Comparison of ENCODE assay signal across 1 cellular context in the genomic region with DNA sequence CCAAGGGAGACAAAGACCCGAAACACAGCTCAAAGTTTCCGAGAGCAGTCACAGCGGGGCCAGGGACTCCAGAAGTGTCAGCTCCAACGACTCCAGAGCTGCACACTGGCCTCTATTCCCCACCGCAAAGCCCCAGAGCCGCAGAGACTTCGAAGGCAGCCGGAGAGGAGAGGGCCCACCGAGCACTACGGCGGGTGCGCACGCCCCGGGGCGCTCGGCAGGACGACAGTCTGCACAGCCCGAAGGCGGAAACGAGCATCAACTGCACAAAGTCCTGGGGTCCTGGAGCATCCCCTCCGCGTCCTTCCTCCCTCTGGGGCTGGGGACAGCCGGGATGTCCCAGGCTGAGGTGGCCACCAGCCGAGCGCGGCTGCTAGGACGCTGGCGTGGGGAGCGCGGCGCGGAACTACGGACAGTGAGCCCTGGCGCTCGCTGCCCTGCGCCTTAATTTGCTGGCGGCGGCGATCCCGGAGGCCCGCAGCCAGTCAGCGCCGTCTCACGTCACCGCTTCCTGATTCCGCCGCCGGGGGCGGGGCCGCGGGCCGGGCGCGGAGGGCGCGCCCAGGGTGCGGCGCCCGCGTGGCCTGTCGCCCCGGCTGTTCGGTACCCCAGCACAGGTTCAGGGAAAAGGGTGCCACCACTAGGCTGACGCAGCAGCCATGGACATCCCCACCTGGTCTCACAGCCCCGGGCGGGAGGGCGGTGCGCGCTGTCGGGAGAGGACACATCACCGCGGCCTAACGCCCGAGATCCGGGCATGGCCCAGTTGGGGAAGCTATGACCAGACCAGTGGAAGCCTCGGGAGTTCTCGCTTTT.
A peak's percentile ranks its signal among the peaks of the same experiment; 100 is the strongest.
TF ChIP-seq lines count a peak whose summit lies in the region.

A gene with protein sequence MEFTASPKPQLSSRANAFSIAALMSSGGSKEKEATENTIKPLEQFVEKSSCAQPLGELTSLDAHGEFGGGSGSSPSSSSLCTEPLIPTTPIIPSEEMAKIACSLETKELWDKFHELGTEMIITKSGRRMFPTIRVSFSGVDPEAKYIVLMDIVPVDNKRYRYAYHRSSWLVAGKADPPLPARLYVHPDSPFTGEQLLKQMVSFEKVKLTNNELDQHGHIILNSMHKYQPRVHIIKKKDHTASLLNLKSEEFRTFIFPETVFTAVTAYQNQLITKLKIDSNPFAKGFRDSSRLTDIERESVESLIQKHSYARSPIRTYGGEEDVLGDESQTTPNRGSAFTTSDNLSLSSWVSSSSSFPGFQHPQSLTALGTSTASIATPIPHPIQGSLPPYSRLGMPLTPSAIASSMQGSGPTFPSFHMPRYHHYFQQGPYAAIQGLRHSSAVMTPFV (minus strand): TSS at position 421 of the 816 bp plus-strand sequence. CDS start 480 bp downstream, outside the sequence.

TF ChIP-seq in H1, 55 proteins besides CTCF, POLR2A, EP300 and RAD21:
- TF ChIP-seq, protein P1, sequence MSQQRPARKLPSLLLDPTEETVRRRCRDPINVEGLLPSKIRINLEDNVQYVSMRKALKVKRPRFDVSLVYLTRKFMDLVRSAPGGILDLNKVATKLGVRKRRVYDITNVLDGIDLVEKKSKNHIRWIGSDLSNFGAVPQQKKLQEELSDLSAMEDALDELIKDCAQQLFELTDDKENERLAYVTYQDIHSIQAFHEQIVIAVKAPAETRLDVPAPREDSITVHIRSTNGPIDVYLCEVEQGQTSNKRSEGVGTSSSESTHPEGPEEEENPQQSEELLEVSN (IDR thresholded peaks at IDR 0.05) = peak; percentile 45; the same call in 1 of the 2 replicates
- TF ChIP-seq TCF12 (IDR thresholded peaks at IDR 0.05; ENCODE audit: low read depth, low read length) (no peak), SUZ12 (IDR thresholded peaks at IDR 0.05; ENCODE audit: low read length) (peak; percentile 92), KDM4A (IDR thresholded peaks at IDR 0.05; ENCODE audit: low read depth, low read length, severe bottlenecking) (peak; percentile 96), SIX5 (IDR thresholded peaks at IDR 0.05; ENCODE audit: low read depth, low read length) (no peak), EZH2 (IDR thresholded peaks at IDR 0.05; ENCODE audit: low read depth, low read length, severe bottlenecking) (peak; percentile 84), CHD1 (IDR thresholded peaks at IDR 0.05; ENCODE audit: low read depth, low read length) (no peak), TBP (IDR thresholded peaks at IDR 0.05; ENCODE audit: low read depth, low read length) (no peak), JUND (IDR thresholded peaks at IDR 0.05; ENCODE audit: low read length) (no peak), CTBP2 (IDR thresholded peaks at IDR 0.05; ENCODE audit: borderline replicate concordance, insufficient read depth, insufficient read length, low read length) (no peak), TAF1 (IDR thresholded peaks at IDR 0.05; ENCODE audit: low read depth, low read length) (0 out of 2 replicates have a peak, but pooled peaks have one; percentile 31), BACH1 (IDR thresholded peaks at IDR 0.05; ENCODE audit: low read length) (no peak), CREB1 (IDR thresholded peaks at IDR 0.05) (no peak), ASH2L (IDR thresholded peaks at IDR 0.05; ENCODE audit: low read length) (peak; percentile 46), RNF2 (IDR thresholded peaks at IDR 0.05; ENCODE audit: borderline replicate concordance, low read depth, low read length, missing control alignments, poor library complexity, severe bottlenecking) (peak; percentile 78), FOSL1 (IDR thresholded peaks at IDR 0.05; ENCODE audit: insufficient read depth, low read depth, low read length) (no peak), NRF1 (IDR thresholded peaks at IDR 0.05; ENCODE audit: low read depth, low read length) (no peak), PHF8 (conservative IDR thresholded peaks at IDR 0.05; ENCODE audit: low read depth, low read length) (no peak)
- TF ChIP-seq, protein P2, sequence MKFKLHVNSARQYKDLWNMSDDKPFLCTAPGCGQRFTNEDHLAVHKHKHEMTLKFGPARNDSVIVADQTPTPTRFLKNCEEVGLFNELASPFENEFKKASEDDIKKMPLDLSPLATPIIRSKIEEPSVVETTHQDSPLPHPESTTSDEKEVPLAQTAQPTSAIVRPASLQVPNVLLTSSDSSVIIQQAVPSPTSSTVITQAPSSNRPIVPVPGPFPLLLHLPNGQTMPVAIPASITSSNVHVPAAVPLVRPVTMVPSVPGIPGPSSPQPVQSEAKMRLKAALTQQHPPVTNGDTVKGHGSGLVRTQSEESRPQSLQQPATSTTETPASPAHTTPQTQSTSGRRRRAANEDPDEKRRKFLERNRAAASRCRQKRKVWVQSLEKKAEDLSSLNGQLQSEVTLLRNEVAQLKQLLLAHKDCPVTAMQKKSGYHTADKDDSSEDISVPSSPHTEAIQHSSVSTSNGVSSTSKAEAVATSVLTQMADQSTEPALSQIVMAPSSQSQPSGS (IDR thresholded peaks at IDR 0.05; ENCODE audit: low read length) = no peak
- TF ChIP-seq, protein P3, sequence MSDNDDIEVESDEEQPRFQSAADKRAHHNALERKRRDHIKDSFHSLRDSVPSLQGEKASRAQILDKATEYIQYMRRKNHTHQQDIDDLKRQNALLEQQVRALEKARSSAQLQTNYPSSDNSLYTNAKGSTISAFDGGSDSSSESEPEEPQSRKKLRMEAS (IDR thresholded peaks at IDR 0.05) = peak; percentile 5
- TF ChIP-seq, protein P4, sequence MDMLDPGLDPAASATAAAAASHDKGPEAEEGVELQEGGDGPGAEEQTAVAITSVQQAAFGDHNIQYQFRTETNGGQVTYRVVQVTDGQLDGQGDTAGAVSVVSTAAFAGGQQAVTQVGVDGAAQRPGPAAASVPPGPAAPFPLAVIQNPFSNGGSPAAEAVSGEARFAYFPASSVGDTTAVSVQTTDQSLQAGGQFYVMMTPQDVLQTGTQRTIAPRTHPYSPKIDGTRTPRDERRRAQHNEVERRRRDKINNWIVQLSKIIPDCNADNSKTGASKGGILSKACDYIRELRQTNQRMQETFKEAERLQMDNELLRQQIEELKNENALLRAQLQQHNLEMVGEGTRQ (IDR thresholded peaks at IDR 0.05; ENCODE audit: low read length) = no peak
TF ChIP-seq in H1: peak in this region for 8.
